In the genomic region with DNA sequence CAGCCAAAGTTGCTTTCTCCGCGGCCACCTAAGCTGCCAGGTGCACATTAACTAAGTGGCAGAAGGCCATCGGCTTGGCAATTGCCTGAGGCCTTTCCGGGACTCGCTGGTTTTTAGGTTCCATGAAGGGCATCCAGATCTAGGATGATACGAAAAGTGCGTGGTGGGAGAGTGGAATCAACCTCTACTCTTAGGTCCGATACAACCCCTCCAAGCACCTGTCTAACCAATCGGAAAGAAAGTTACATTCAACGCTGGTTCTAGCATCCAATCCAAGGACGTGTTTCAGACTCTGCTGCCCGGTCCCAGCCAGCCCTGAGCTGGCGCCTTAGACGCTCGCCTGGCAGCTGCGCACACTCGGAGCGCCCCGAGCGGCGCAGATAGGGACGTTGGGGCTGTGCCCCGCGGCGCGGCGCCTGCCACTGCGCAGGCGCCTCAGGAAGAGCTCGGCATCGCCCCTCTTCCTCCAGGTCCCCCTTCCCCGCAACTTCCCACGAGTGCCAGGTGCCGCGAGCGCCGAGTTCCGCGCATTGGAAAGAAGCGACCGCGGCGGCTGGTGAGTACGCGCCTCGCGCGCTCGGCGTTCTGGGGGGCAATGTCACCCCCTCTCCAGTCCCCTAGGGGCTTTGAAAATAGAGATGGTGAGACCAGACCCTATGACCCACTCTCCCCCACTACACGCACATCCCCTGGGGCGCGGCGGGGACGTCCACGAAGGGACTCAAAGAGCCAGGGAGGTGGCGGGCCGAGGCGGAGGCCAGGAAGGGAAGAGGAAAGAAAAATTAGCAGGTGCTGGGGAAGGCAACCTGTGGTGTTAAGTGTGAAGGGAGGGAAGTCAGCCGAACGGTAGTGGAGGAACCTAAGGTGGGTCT, we compare ENCODE assay signal across 8 cellular contexts.
DNase-seq lines count a peak whose midpoint lies in the region; ATAC-seq and TF ChIP-seq lines count a peak whose summit lies in the region.

A gene with protein sequence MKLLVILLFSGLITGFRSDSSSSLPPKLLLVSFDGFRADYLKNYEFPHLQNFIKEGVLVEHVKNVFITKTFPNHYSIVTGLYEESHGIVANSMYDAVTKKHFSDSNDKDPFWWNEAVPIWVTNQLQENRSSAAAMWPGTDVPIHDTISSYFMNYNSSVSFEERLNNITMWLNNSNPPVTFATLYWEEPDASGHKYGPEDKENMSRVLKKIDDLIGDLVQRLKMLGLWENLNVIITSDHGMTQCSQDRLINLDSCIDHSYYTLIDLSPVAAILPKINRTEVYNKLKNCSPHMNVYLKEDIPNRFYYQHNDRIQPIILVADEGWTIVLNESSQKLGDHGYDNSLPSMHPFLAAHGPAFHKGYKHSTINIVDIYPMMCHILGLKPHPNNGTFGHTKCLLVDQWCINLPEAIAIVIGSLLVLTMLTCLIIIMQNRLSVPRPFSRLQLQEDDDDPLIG (plus strand): TSS at position 356 of the 872 bp plus-strand sequence. CDS start 9,595 bp downstream, outside the sequence.

- DNase-seq in NCI-H1436 treated with DMSO at 0.1 percent for 48 hours (lab: John Stamatoyannopoulos, UW) (peak; percentile 76), T-helper 2 cell (peak; percentile 68 to 95 (median 83)), astrocyte of the hippocampus (ENCODE audit: low read depth, low spot score) (peak; percentile 93), hypothalamus (lab: John Stamatoyannopoulos, UW) (peak; percentile 48 to 94 (median 85)), retina (peak; percentile 100), GF-D8 (lab: John Stamatoyannopoulos, UW) (no peak)

- TF ChIP-seq CTCF in GM12872 (IDR thresholded peaks at IDR 0.05; ENCODE audit: insufficient read depth, low read depth, low read length), result peak; percentile 36; the same call in 2 of the 3 replicates

- peak; percentile 96 for ATAC-seq in HG02678 (IDR thresholded peaks at IDR 0.05; ENCODE audit: unreplicated experiment)
